Comparison of ENCODE assay signal across 11 cellular contexts in genomic region chr14:72615511-72616121, GRCh38.
A peak's percentile ranks its signal among the peaks of the same experiment; 100 is the strongest.
DNase-seq lines count a peak whose midpoint lies in the region; ATAC-seq, FAIRE-seq and TF ChIP-seq lines count a peak whose summit lies in the region.
"Had no signal": no experiment of that assay in that cellular context is flagged by ENCODE, and none has a peak within 500 bp of the region (broad histone marks: within the 10 kb centered on the region; RNA-seq: fewer than 3 reads in every experiment).

No MANE protein-coding gene starts in this region.

- no peaks in the 10 kb centered on the region for H3K9me1 ChIP-seq in endothelial cell of umbilical vein (replicated peaks; ENCODE audit: control insufficient read depth, extremely low read depth, insufficient read depth, low read length)

- H3K27me3 ChIP-seq in endothelial cell of umbilical vein (ENCODE audit: control insufficient read depth in 2 of 2, insufficient read depth in 2 of 2, low read length in 2 of 2) (no peaks in the 10 kb centered on the region), neural progenitor cell (no peaks in the 10 kb centered on the region)
- H3K27me3 ChIP-seq: Peyer's patch had no signal

- TF ChIP-seq POLR2A in endothelial cell of umbilical vein (IDR thresholded peaks at IDR 0.05; ENCODE audit: low read depth, low read length) = no peak

- POLR2A ChIA-PET in endothelial cell of umbilical vein (lab: Charles Lee) = no interaction called here

- FAIRE-seq in RCC 7860 (lab: Jason Lieb, UNC) (peak; percentile 70), endothelial cell of umbilical vein (lab: Jason Lieb, UNC) (peak; percentile 81)

- no peak overlapping the region for H3K4me3 Mint-ChIP-seq in neural progenitor cell
- H3K4me3 Mint-ChIP-seq: immature natural killer cell had no signal

- H3K4me1 ChIP-seq in endothelial cell of umbilical vein (ENCODE audit: control insufficient read depth, extremely low read depth, insufficient read depth, low read length) = peaks cover 44% of the 10 kb centered on the region
- H3K4me1 ChIP-seq in neural progenitor cell = peaks cover 11% of the 10 kb centered on the region
- H3K4me1 ChIP-seq in mucosa of descending colon (ENCODE audit: low read depth) = no peaks in the 10 kb centered on the region
- H3K4me1 ChIP-seq: Peyer's patch had no signal

- no peaks in the 10 kb centered on the region for H3K36me3 Mint-ChIP-seq in neural progenitor cell
- H3K36me3 Mint-ChIP-seq: immature natural killer cell had no signal

- H3K4me2 ChIP-seq in endothelial cell of umbilical vein (ENCODE audit: insufficient read depth, low read length) (peak overlapping the region; percentile 23), neural progenitor cell (no peak overlapping the region)

- H3K79me2 ChIP-seq in endothelial cell of umbilical vein (ENCODE audit: control insufficient read depth, insufficient read depth, low read length) (no peaks in the 10 kb centered on the region), neural progenitor cell (ENCODE audit: low read depth) (no peaks in the 10 kb centered on the region)

- peak overlapping the region; percentile 69 for H3K27ac Mint-ChIP-seq in neural progenitor cell
- H3K27ac Mint-ChIP-seq: immature natural killer cell had no signal

- H3F3A ChIP-seq in neural progenitor cell (ENCODE audit: low read depth) = no peaks in the 10 kb centered on the region

- H2AFZ ChIP-seq in endothelial cell of umbilical vein (ENCODE audit: low read depth, low read length) = peak overlapping the region; percentile 14
- H2AFZ ChIP-seq in neural progenitor cell (replicated peaks) = peak overlapping the region; percentile 30

- peaks cover 3% of the 10 kb centered on the region for H3K9me3 Mint-ChIP-seq in neural progenitor cell
- H3K9me3 Mint-ChIP-seq: immature natural killer cell had no signal

- DNase-seq in Daoy (ENCODE audit: low read depth) (peak; percentile 83), RCC 7860 (ENCODE audit: low spot score) (peak; percentile 44), endothelial cell of umbilical vein (ENCODE audit: low read depth, low spot score) (peak; percentile 20), neural progenitor cell (ENCODE audit: low spot score) (no peak), SW 1271 (lab: John Stamatoyannopoulos, UW) (no peak), mucosa of descending colon (no peak), HuH-7 (ENCODE audit: low spot score) (no peak)
- DNase-seq: caudate nucleus, immature natural killer cell had no signal

- no peaks in the 10 kb centered on the region for H3K36me3 ChIP-seq in endothelial cell of umbilical vein (ENCODE audit: control insufficient read depth in 2 of 2, extremely low read depth in 1 of 2, insufficient read depth in 2 of 2, low read length in 2 of 2)
- no peaks in the 10 kb centered on the region for H3K36me3 ChIP-seq in neural progenitor cell
- no peaks in the 10 kb centered on the region for H3K36me3 ChIP-seq in mucosa of descending colon (ENCODE audit: low read depth)
- H3K36me3 ChIP-seq: Peyer's patch had no signal

- H3K27me3 Mint-ChIP-seq in neural progenitor cell (ENCODE audit: insufficient read depth, low read depth) = peaks cover 19% of the 10 kb centered on the region

- no peak for TF ChIP-seq CTCF in endothelial cell of umbilical vein (IDR thresholded peaks at IDR 0.05; ENCODE audit: extremely low read depth in 1 of 2, insufficient read depth in 1 of 2, low read depth in 1 of 2, low read length in 2 of 2)
- TF ChIP-seq CTCF in neural progenitor cell (IDR thresholded peaks at IDR 0.05) = no peak
- no peak for TF ChIP-seq CTCF in mucosa of descending colon (IDR thresholded peaks at IDR 0.05)

- no TSS peak for BruUV-seq in endothelial cell of umbilical vein (replicated peaks; lab: Mats Ljungman, UMichigan)

- H3K9ac ChIP-seq in endothelial cell of umbilical vein (replicated peaks; ENCODE audit: extremely low read depth, insufficient read depth, low read length) (no peak overlapping the region), neural progenitor cell (no peak overlapping the region)

- no peaks in the 10 kb centered on the region for H4K20me1 ChIP-seq in endothelial cell of umbilical vein (replicated peaks; ENCODE audit: control insufficient read depth, extremely low read depth, insufficient read depth, low read length)
- H4K20me1 ChIP-seq in neural progenitor cell (ENCODE audit: low read depth) = no peaks in the 10 kb centered on the region

- H3K4me3 ChIP-seq in endothelial cell of umbilical vein (replicated peaks in 1 of 3; ENCODE audit: insufficient read depth in 1 of 3, low read depth in 1 of 3, low read length in 3 of 3) (no peak overlapping the region), neural progenitor cell (no peak overlapping the region), mucosa of descending colon (no peak overlapping the region)
- H3K4me3 ChIP-seq: Peyer's patch had no signal

- H3K27ac ChIP-seq in endothelial cell of umbilical vein (ENCODE audit: insufficient read depth, low read depth, low read length) (no peak overlapping the region), neural progenitor cell (no peak overlapping the region)
- H3K27ac ChIP-seq: Peyer's patch had no signal

- dilution Hi-C loops in endothelial cell of umbilical vein (cut with MboI; ENCODE audit: extremely low pct_ligation_motif_present, low sequenced_read_pairs) = no loop called here

- CTCF ChIA-PET in endothelial cell of umbilical vein (lab: Charles Lee) = no interaction called here

- H3K4me1 Mint-ChIP-seq in neural progenitor cell = peaks cover 74% of the 10 kb centered on the region

- H3K9me3 ChIP-seq in endothelial cell of umbilical vein (replicated peaks; ENCODE audit: control insufficient read depth, insufficient read depth, low read length) = no peaks in the 10 kb centered on the region
- H3K9me3 ChIP-seq in neural progenitor cell (ENCODE audit: low read depth) = no peaks in the 10 kb centered on the region
- no peaks in the 10 kb centered on the region for H3K9me3 ChIP-seq in mucosa of descending colon
- H3K9me3 ChIP-seq: Peyer's patch had no signal

- ATAC-seq in mucosa of descending colon (no peak), HG03045 (IDR thresholded peaks at IDR 0.05; ENCODE audit: unreplicated experiment) (no peak)

- intact Hi-C loops in endothelial cell of umbilical vein (cut with micrococcal nuclease) (no loop called here), mucosa of descending colon (cut with DNase I, micrococcal nuclease) (no loop called here)

TF ChIP-seq in endothelial cell of umbilical vein, 7 proteins besides CTCF, POLR2A, EP300 and RAD21:
- TF ChIP-seq FOS (IDR thresholded peaks at IDR 0.05; ENCODE audit: borderline replicate concordance, insufficient read depth, low read length) (peak; percentile 18), POLR2AphosphoS5 (IDR thresholded peaks at IDR 0.05; ENCODE audit: insufficient read depth, low read depth, low read length) (no peak)

Comparison
In these comparisons a context has a peak if more than half of its experiments do, and no peak if none do; other contexts are left out.
1. DNase-seq: peak in Daoy (single experiment), RCC 7860 (single experiment) and endothelial cell of umbilical vein (single experiment); none in neural progenitor cell (single experiment), SW 1271 (0 of 2), mucosa of descending colon (0 of 3) and HuH-7 (single experiment).